ENCODE assay signal across 25 cellular contexts in the genomic region with DNA sequence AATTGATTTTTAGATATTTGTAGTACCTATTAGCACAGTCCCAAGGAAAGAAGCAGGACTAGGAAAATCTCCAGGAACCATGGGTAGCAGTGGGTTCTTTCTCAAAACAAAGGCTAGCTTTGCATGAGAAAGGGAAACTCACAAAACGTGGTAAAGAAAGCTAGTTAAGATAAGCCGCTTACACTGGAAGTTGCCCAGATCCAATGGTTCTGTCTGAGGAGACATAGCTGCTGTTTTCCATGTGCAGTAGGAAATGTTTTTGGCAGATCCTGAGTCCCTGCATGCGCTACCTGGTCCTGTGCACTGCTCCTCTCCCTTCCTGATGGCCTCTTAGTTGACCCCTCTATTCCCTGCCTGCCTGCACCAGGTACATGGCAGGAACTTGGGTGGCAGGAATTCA.
"Had no signal": no experiment of that assay in that cellular context is flagged by ENCODE, and none has a peak within 500 bp of the region (broad histone marks: within the 10 kb centered on the region; RNA-seq: fewer than 3 reads in every experiment).

No MANE protein-coding gene starts in this region.

- H3K36me3 Mint-ChIP-seq: activated naive CD4-positive, alpha-beta T cell treated with anti-CD3 and anti-CD28 coated beads, Interleukin-2, amount 50 U/mL, for 72 hours; natural killer cell; stimulated activated naive B cell treated with anti-CD40 and anti-IgM and Interleukin-4, amounts not matched to agents 10 μg/mL and 1 μg/mL and 100 μg/mL, for 72 hours had no signal

- H3K36me3 ChIP-seq: left lung, thyroid gland, upper lobe of left lung had no signal

- H3K4me3 Mint-ChIP-seq: activated CD4-positive, alpha-beta T cell treated with anti-CD3 and anti-CD28 coated beads for 36 hours; activated CD8-positive, alpha-beta memory T cell treated with anti-CD3 and anti-CD28 coated beads, Interleukin-2, amount 10 ng/mL, durations not matched to agents 7 days and 5 days; activated CD8-positive, alpha-beta T cell treated with anti-CD3 and anti-CD28 coated beads, Interleukin-2, amount 10 ng/mL, durations not matched to agents 7 days and 5 days; central memory CD8-positive, alpha-beta T cell; dendritic cell treated with granulocyte-macrophage colony-stimulating factor and Interleukin-4, amounts not matched to agents 40 ng/mL and 50 ng/mL, for 4 days; natural killer cell; stimulated activated naive B cell treated with anti-CD40 and anti-IgM and Interleukin-4, amounts not matched to agents 10 μg/mL and 1 μg/mL and 100 μg/mL, for 72 hours; T-helper 2 cell treated with Interferon-gamma antibody and Interleukin-4, amounts not matched to agents 5 μg/mL and 100 μg/mL, for 36 hours had no signal

- H3K9me3 ChIP-seq: esophagus muscularis mucosa, left lung, lower lobe of right lung, stomach, thyroid gland, upper lobe of left lung, vagina had no signal

- ATAC-seq: activated CD4-positive, alpha-beta T cell treated with anti-CD3 and anti-CD28 coated beads for 36 hours; activated CD8-positive, alpha-beta memory T cell treated with anti-CD3 and anti-CD28 coated beads, Interleukin-2, amount 10 ng/mL, durations not matched to agents 7 days and 5 days; activated CD8-positive, alpha-beta T cell treated with anti-CD3 and anti-CD28 coated beads, Interleukin-2, amount 10 ng/mL, durations not matched to agents 7 days and 5 days; activated naive CD4-positive, alpha-beta T cell treated with anti-CD3 and anti-CD28 coated beads, Interleukin-2, amount 50 U/mL, for 72 hours; foreskin keratinocyte; left lung; lower lobe of right lung; natural killer cell; right cardiac atrium; stimulated activated naive B cell treated with anti-CD40 and anti-IgM and Interleukin-4, amounts not matched to agents 10 μg/mL and 1 μg/mL and 100 μg/mL, for 72 hours had no signal

- H3K9me3 Mint-ChIP-seq: activated T-helper 2 cell treated with anti-CD3 and anti-CD28 coated beads, Interferon-gamma antibody, Interleukin-2, Interleukin-4, amounts not matched to agents 10 μg/mL and 5 μg/mL and 100 μg/mL, durations not matched to agents 14 hours and 24 hours and 36 hours; central memory CD8-positive, alpha-beta T cell; dendritic cell treated with granulocyte-macrophage colony-stimulating factor and Interleukin-4, amounts not matched to agents 40 ng/mL and 50 ng/mL, for 4 days; natural killer cell; T-helper 2 cell treated with Interferon-gamma antibody and Interleukin-4, amounts not matched to agents 5 μg/mL and 100 μg/mL, for 36 hours had no signal

- H3K27ac ChIP-seq: esophagus muscularis mucosa, foreskin keratinocyte, left lung, lower lobe of right lung, stomach, thyroid gland, upper lobe of left lung, vagina had no signal

- H3K4me1 ChIP-seq: esophagus muscularis mucosa, left lung, lower lobe of right lung, stomach, thyroid gland, upper lobe of left lung, vagina had no signal

- H3K27me3 Mint-ChIP-seq: activated CD4-positive, alpha-beta T cell treated with anti-CD3 and anti-CD28 coated beads for 36 hours; activated CD8-positive, alpha-beta memory T cell treated with anti-CD3 and anti-CD28 coated beads, Interleukin-2, amount 10 ng/mL, durations not matched to agents 7 days and 5 days; central memory CD8-positive, alpha-beta T cell; dendritic cell treated with granulocyte-macrophage colony-stimulating factor and Interleukin-4, amounts not matched to agents 40 ng/mL and 50 ng/mL, for 4 days; stimulated activated naive B cell treated with anti-CD40 and anti-IgM and Interleukin-4, amounts not matched to agents 10 μg/mL and 1 μg/mL and 100 μg/mL, for 72 hours had no signal

- H3K4me3 ChIP-seq: esophagus muscularis mucosa, left lung, lower lobe of right lung, stomach, thyroid gland, upper lobe of left lung, vagina had no signal

- DNase-seq: activated CD4-positive, alpha-beta T cell treated with anti-CD3 and anti-CD28 coated beads for 36 hours; activated CD4-positive, CD25-positive, alpha-beta regulatory T cell; activated CD8-positive, alpha-beta memory T cell treated with anti-CD3 and anti-CD28 coated beads, Interleukin-2, amount 10 ng/mL, durations not matched to agents 7 days and 5 days; activated CD8-positive, alpha-beta T cell treated with anti-CD3 and anti-CD28 coated beads, Interleukin-2, amount 10 ng/mL, durations not matched to agents 7 days and 5 days; activated T-cell treated with anti-CD3 and anti-CD28 coated beads, Interleukin-2, amount 50 U/mL, for 48 hours; foreskin keratinocyte; left lung; lower lobe of right lung; mesenchymal stem cell; natural killer cell; posterior cingulate gyrus; right cardiac atrium; stimulated activated CD4-positive, alpha-beta T cell treated with anti-CD3 and anti-CD28 coated beads, Interleukin-15, amount 100 ng/mL, for 24 hours; stimulated activated CD4-positive, alpha-beta T cell treated with anti-CD3 and anti-CD28 coated beads, Interleukin-2, amount 100 ng/mL, for 24 hours; stimulated activated naive B cell treated with anti-CD40 and anti-IgM and Interleukin-4, amounts not matched to agents 10 μg/mL and 1 μg/mL and 100 μg/mL, for 72 hours; stomach; thyroid gland; upper lobe of left lung had no signal

- H3K27me3 ChIP-seq: esophagus muscularis mucosa, foreskin keratinocyte, left lung, stomach, thyroid gland, upper lobe of left lung, vagina had no signal

- H3K4me1 Mint-ChIP-seq: central memory CD8-positive, alpha-beta T cell; natural killer cell; stimulated activated naive B cell treated with anti-CD40 and anti-IgM and Interleukin-4, amounts not matched to agents 10 μg/mL and 1 μg/mL and 100 μg/mL, for 72 hours had no signal

- H3K27ac Mint-ChIP-seq: activated CD4-positive, alpha-beta T cell treated with anti-CD3 and anti-CD28 coated beads for 36 hours; activated CD8-positive, alpha-beta memory T cell treated with anti-CD3 and anti-CD28 coated beads, Interleukin-2, amount 10 ng/mL, durations not matched to agents 7 days and 5 days; activated CD8-positive, alpha-beta T cell treated with anti-CD3 and anti-CD28 coated beads, Interleukin-2, amount 10 ng/mL, durations not matched to agents 7 days and 5 days; activated naive CD4-positive, alpha-beta T cell treated with anti-CD3 and anti-CD28 coated beads, Interleukin-2, amount 50 U/mL, for 72 hours; activated T-helper 2 cell treated with anti-CD3 and anti-CD28 coated beads, Interferon-gamma antibody, Interleukin-2, Interleukin-4, amounts not matched to agents 10 μg/mL and 5 μg/mL and 100 μg/mL, durations not matched to agents 14 hours and 24 hours and 36 hours; dendritic cell treated with granulocyte-macrophage colony-stimulating factor and Interleukin-4, amounts not matched to agents 40 ng/mL and 50 ng/mL, for 4 days; natural killer cell; stimulated activated naive B cell treated with anti-CD40 and anti-IgM and Interleukin-4, amounts not matched to agents 10 μg/mL and 1 μg/mL and 100 μg/mL, for 72 hours; T-helper 2 cell treated with Interferon-gamma antibody and Interleukin-4, amounts not matched to agents 5 μg/mL and 100 μg/mL, for 36 hours had no signal
